ENCODE assay signal across 8 cellular contexts in genomic region chr6:144095134-144096002, GRCh38. TPM values are rescaled to one million over a fixed set of nuclear protein-coding genes. Genes with fewer than 3 reads are reported as not detected.
DNase-seq lines count a peak whose midpoint lies in the region; ATAC-seq and TF ChIP-seq lines count a peak whose summit lies in the region.

SF3B5 (minus strand) TSS chr6:144095573; CDS start chr6:144095497, 76 bp downstream.

- H3K27ac ChIP-seq in KMS-11 (peak within 1 kb of the TSS; percentile 79), Peyer's patch (peak within 1 kb of the TSS; percentile 82 to 90 (median 89)), esophagus (ENCODE audit: low read depth in 2 of 2, low read length in 1 of 2) (peak within 1 kb of the TSS; percentile 90 to 98)

- H3K79me2 ChIP-seq in KMS-11 (ENCODE audit: insufficient read depth, low read depth) = peaks cover 24% of the 10 kb centered on the region

- TF ChIP-seq CTCF in KMS-11 (conservative IDR thresholded peaks at IDR 0.05; ENCODE audit: low read depth, low read length) (no peak), Peyer's patch (IDR thresholded peaks at IDR 0.05) (peak in 1 of 6 experiments; percentile 28)

- H3K36me3 ChIP-seq in KMS-11 (ENCODE audit: insufficient read depth) (no peaks in the 10 kb centered on the region), Peyer's patch (no peaks in the 10 kb centered on the region), esophagus (ENCODE audit: control insufficient read depth in 2 of 2, insufficient read depth in 2 of 2, low read length in 1 of 2) (peaks cover 0 to 3% of the 10 kb centered on the region in 2 donors), mucosa of stomach (ENCODE audit: control insufficient read depth, insufficient read depth, low read length) (no peaks in the 10 kb centered on the region)

- H3K4me3 ChIP-seq in KMS-11 (IDR thresholded peaks at IDR 0.05; ENCODE audit: insufficient read depth, low read depth, low read length) (no peak within 1 kb of the TSS), Peyer's patch (peak within 1 kb of the TSS; percentile 59 to 86 (median 72)), esophagus (ENCODE audit: low read depth in 1 of 2, low read length in 2 of 2) (peak within 1 kb of the TSS; percentile 89 to 99), mucosa of stomach (ENCODE audit: low read length) (peak within 1 kb of the TSS; percentile 82)

- peak; percentile 93 for DNase-seq in DMS53 treated with DMSO at 0.1 percent for 48 hours (lab: John Stamatoyannopoulos, UW; ENCODE audit: unreplicated experiment)
- peak; percentile 98 to 100 (median 99) for DNase-seq in Peyer's patch
- peak; percentile 95 to 96 for DNase-seq in activated T-cell treated with anti-CD3 and anti-CD28 coated beads, Interleukin-2, amount 50 U/mL, for 48 hours
- DNase-seq in stimulated activated CD8-positive, alpha-beta memory T cell treated with anti-CD3 and anti-CD28 coated beads, Interleukin-7, amount 100 ng/mL, for 1 hour (ENCODE audit: low read depth in 2 of 2) = peak; percentile 94 to 95

- H3K27me3 ChIP-seq in KMS-11 (ENCODE audit: insufficient read depth, low read depth) (no peaks in the 10 kb centered on the region), Peyer's patch (no peaks in the 10 kb centered on the region), esophagus (ENCODE audit: control insufficient read depth in 1 of 2, insufficient read depth in 2 of 2, low read length in 2 of 2) (no peaks in the 10 kb centered on the region), mucosa of stomach (ENCODE audit: control insufficient read depth, insufficient read depth, low read length) (no peaks in the 10 kb centered on the region)

- H3K9me3 ChIP-seq in Peyer's patch = no peaks in the 10 kb centered on the region
- H3K9me3 ChIP-seq in esophagus (ENCODE audit: control insufficient read depth in 2 of 2, insufficient read depth in 1 of 2, low read depth in 1 of 2, low read length in 1 of 2) = no peaks in the 10 kb centered on the region
- no peaks in the 10 kb centered on the region for H3K9me3 ChIP-seq in mucosa of stomach (ENCODE audit: control insufficient read depth, low read length)

- H4K20me1 ChIP-seq in KMS-11 (ENCODE audit: insufficient read depth) = no peaks in the 10 kb centered on the region

- peak within 1 kb of the TSS; percentile 91 for H2AFZ ChIP-seq in KMS-11 (ENCODE audit: low read depth)

- peak; percentile 81 for TF ChIP-seq POLR2A in Peyer's patch (IDR thresholded peaks at IDR 0.05)

- WGBS in esophagus, 2 donors = 0% methylated on average over 60 of the region's 60 CpGs

- peak; percentile 96 for ATAC-seq in GM21737 (IDR thresholded peaks at IDR 0.05; ENCODE audit: unreplicated experiment)

- H3K4me1 ChIP-seq in KMS-11 (ENCODE audit: low read depth, poor library complexity, severe bottlenecking) (peaks cover 44% of the 10 kb centered on the region), Peyer's patch (peaks cover 0 to 13% (median 7%) of the 10 kb centered on the region in 4 donors), esophagus (ENCODE audit: control insufficient read depth in 2 of 2, insufficient read depth in 2 of 2, low read length in 1 of 2) (peaks cover 0 to 8% of the 10 kb centered on the region in 2 donors), mucosa of stomach (ENCODE audit: control insufficient read depth, insufficient read depth, low read length) (peaks cover 9% of the 10 kb centered on the region)

- H3K9ac ChIP-seq in KMS-11 = peak within 1 kb of the TSS; percentile 86
- peak within 1 kb of the TSS; percentile 90 for H3K9ac ChIP-seq in mucosa of stomach (ENCODE audit: low read length)

- H3K4me2 ChIP-seq in KMS-11 = peak within 1 kb of the TSS; percentile 99

RNA-seq across cellular contexts. Expression of gene SF3B5, which starts in this region (rescaled TPM):
- total RNA-seq in Peyer's patch = 100 to 1,000 TPM in 1 of 4 donors, 10 to 100 TPM in 3; 66.8 to 114 (median 94.0) TPM
- polyA plus RNA-seq in esophagus = 100 to 1,000 TPM in 1 of 2 donors, 10 to 100 TPM in 1; 65.5 to 206 TPM
